1 cellular context compared by ENCODE assay signal in genomic region chr3:67655364-67656121, GRCh38.
A peak's percentile ranks its signal among the peaks of the same experiment; 100 is the strongest.
TF ChIP-seq lines count a peak whose summit lies in the region.

No MANE protein-coding gene starts in this region.

TF ChIP-seq in GM12878, 131 proteins besides CTCF, POLR2A, EP300 and RAD21 (continued from another document and continues in another):
- TF ChIP-seq E4F1 (IDR thresholded peaks at IDR 0.05; ENCODE audit: borderline replicate concordance, partially characterized antibody) (no peak), ASH2L (IDR thresholded peaks at IDR 0.05; ENCODE audit: borderline replicate concordance, low read depth) (no peak), GATAD2B (conservative IDR thresholded peaks at IDR 0.05; ENCODE audit: low read depth) (peak; percentile 75), CHD4 (IDR thresholded peaks at IDR 0.05) (no peak), RB1 (IDR thresholded peaks at IDR 0.05; ENCODE audit: borderline replicate concordance) (0 out of 2 replicates have a peak, but pooled peaks have one; percentile 23), E2F8 (IDR thresholded peaks at IDR 0.05; ENCODE audit: low read depth, partially characterized antibody) (no peak), MAX (IDR thresholded peaks at IDR 0.05; ENCODE audit: low read depth, low read length) (0 out of 2 replicates have a peak, but pooled peaks have one; percentile 35), MEF2B (IDR thresholded peaks at IDR 0.05; ENCODE audit: partially characterized antibody, poor library complexity, severe bottlenecking) (peak; percentile 49), BCL11A (IDR thresholded peaks at IDR 0.05; ENCODE audit: low read depth, low read length) (peak; percentile 56), SRF (IDR thresholded peaks at IDR 0.05; ENCODE audit: low read depth in 2 of 2, low read length in 2 of 2) (no peak), ZBTB4 (CRISPR knock-in tag; IDR thresholded peaks at IDR 0.05) (no peak), ZNF24 (IDR thresholded peaks at IDR 0.05) (no peak), SREBF2 (IDR thresholded peaks at IDR 0.05; ENCODE audit: low read length) (no peak), NRF1 (conservative IDR thresholded peaks at IDR 0.05; ENCODE audit: low read depth, low read length) (no peak), GABPA (IDR thresholded peaks at IDR 0.05; ENCODE audit: low read depth) (no peak), SP1 (IDR thresholded peaks at IDR 0.05; ENCODE audit: low read depth, low read length) (peak; percentile 77), ATF2 (IDR thresholded peaks at IDR 0.05; ENCODE audit: low read length) (peak; percentile 58; the same call in 1 of the 2 replicates), POU2F2 (IDR thresholded peaks at IDR 0.05; ENCODE audit: borderline replicate concordance, low read depth, low read length) (0 out of 3 replicates have a peak, but pooled peaks have one; percentile 48), MLLT1 (IDR thresholded peaks at IDR 0.05) (peak; percentile 83), SMC3 (IDR thresholded peaks at IDR 0.05; ENCODE audit: borderline replicate concordance, low read length) (no peak), BCLAF1 (IDR thresholded peaks at IDR 0.05) (no peak), NR2C2 (IDR thresholded peaks at IDR 0.05; ENCODE audit: borderline replicate concordance, control insufficient read depth, insufficient read length, low read depth) (no peak), KLF5 (IDR thresholded peaks at IDR 0.05; ENCODE audit: partially characterized antibody) (no peak), DPF2 (IDR thresholded peaks at IDR 0.05) (peak; percentile 87), CBX5 (IDR thresholded peaks at IDR 0.05; ENCODE audit: low read depth) (no peak), MYB (IDR thresholded peaks at IDR 0.05; ENCODE audit: borderline replicate concordance, low read depth, low read length) (no peak), BRCA1 (IDR thresholded peaks at IDR 0.05; ENCODE audit: low read depth, low read length) (no peak), PBX3 (IDR thresholded peaks at IDR 0.05; ENCODE audit: insufficient replicate concordance, low read depth, low read length) (no peak), HDAC2 (IDR thresholded peaks at IDR 0.05) (no peak), RCOR1 (conservative IDR thresholded peaks at IDR 0.05; ENCODE audit: low read depth, low read length) (no peak), NFIC (IDR thresholded peaks at IDR 0.05; ENCODE audit: low read depth, low read length) (peak; percentile 88), IRF5 (IDR thresholded peaks at IDR 0.05; ENCODE audit: borderline replicate concordance) (no peak), SREBF1 (IDR thresholded peaks at IDR 0.05; ENCODE audit: low read length) (no peak), TCF7 (IDR thresholded peaks at IDR 0.05; ENCODE audit: borderline replicate concordance) (no peak), KDM1A (IDR thresholded peaks at IDR 0.05; ENCODE audit: borderline replicate concordance) (no peak), ZBTB33 (IDR thresholded peaks at IDR 0.05) (peak; percentile 34; the same call in 1 of the 2 replicates), MYC (IDR thresholded peaks at IDR 0.05; ENCODE audit: insufficient read depth, insufficient read length, insufficient replicate concordance, low read length, severe bottlenecking) (no peak), WRNIP1 (IDR thresholded peaks at IDR 0.05; ENCODE audit: borderline replicate concordance, low read depth, low read length) (no peak), ZZZ3 (IDR thresholded peaks at IDR 0.05; ENCODE audit: control insufficient read depth, insufficient read length, low read depth) (no peak)
